Comparison of ENCODE assay signal across 15 cellular contexts in genomic region chr9:109417054-109417453, GRCh38.
DNase-seq lines count a peak whose midpoint lies in the region; ATAC-seq, FAIRE-seq and TF ChIP-seq lines count a peak whose summit lies in the region.
"Had no signal": no experiment of that assay in that cellular context is flagged by ENCODE, and none has a peak within 500 bp of the region (broad histone marks: within the 10 kb centered on the region; RNA-seq: fewer than 3 reads in every experiment).

No MANE protein-coding gene starts in this region.

- peak; percentile 17 for DNase-seq in A172 (ENCODE audit: low spot score)
- no peak for DNase-seq in GM18507 (ENCODE audit: extremely low spot score, insufficient read length, low read depth)
- no peak for DNase-seq in SK-N-SH
- DNase-seq in keratinocyte (ENCODE audit: low read depth, low spot score): no peak
- DNase-seq in H54 (ENCODE audit: insufficient read length, low spot score): no peak
- no peak for DNase-seq in DMS114 treated with DMSO at 0.1 percent for 48 hours (lab: John Stamatoyannopoulos, UW; ENCODE audit: unreplicated experiment)
- DNase-seq in activated T-cell treated with anti-CD3 and anti-CD28 coated beads for 4 hours: no peak
- DNase-seq: activated CD4-positive, alpha-beta T cell treated with anti-CD3 and anti-CD28 coated beads, Interleukin-2, amount 50 U/mL, for 1 hour; activated naive CD4-positive, alpha-beta T cell treated with anti-CD3 and anti-CD28 coated beads, Interleukin-2, amount 50 U/mL, for 16 hours; AML-193; NCI-H2081 treated with DMSO at 0.1 percent for 48 hours; stimulated activated CD4-positive, alpha-beta T cell treated with anti-CD3 and anti-CD28 coated beads, Interleukin-2, amount 100 ng/mL, for 48 hours; stimulated activated naive CD4-positive, alpha-beta T cell treated with Interleukin-2 at 50 U/mL for 16 hours had no signal

- dilution Hi-C loops in keratinocyte (cut with MboI; ENCODE audit: extremely low pct_ligation_motif_present, low sequenced_read_pairs): no loop called here

- H3K4me3 ChIP-seq in SK-N-SH (ENCODE audit: low read depth in 2 of 2, low read length in 1 of 2) (no peak overlapping the region), keratinocyte (ENCODE audit: control insufficient read depth in 2 of 3, extremely low read depth in 1 of 3, insufficient read depth in 2 of 3, low read depth in 1 of 3, low read length in 3 of 3) (no peak overlapping the region)

- H3K79me2 ChIP-seq in SK-N-SH (ENCODE audit: insufficient read depth) (no peaks in the 10 kb centered on the region), keratinocyte (ENCODE audit: control insufficient read depth, insufficient read depth, low read length) (no peaks in the 10 kb centered on the region)

- H3K9ac ChIP-seq in SK-N-SH (no peak overlapping the region), keratinocyte (ENCODE audit: control insufficient read depth, extremely low read depth, insufficient read depth, low read length) (no peak overlapping the region)

- H3F3A ChIP-seq in SK-N-SH (replicated peaks; ENCODE audit: insufficient read depth): no peaks in the 10 kb centered on the region

- peak; percentile 46 for FAIRE-seq in GM18507 (lab: Jason Lieb, UNC)
- peak; percentile 61 for FAIRE-seq in keratinocyte (lab: Jason Lieb, UNC)
- no peak for FAIRE-seq in H54 (lab: Jason Lieb, UNC)
- FAIRE-seq: colon had no signal

- WGBS in SK-N-SH (ENCODE audit: low lambda C conversion rate): 88% methylated on average over 8 of the region's 8 CpGs

- TF ChIP-seq CTCF in SK-N-SH (IDR thresholded peaks at IDR 0.05) (no peak), keratinocyte (optimal IDR thresholded peaks at IDR 0.05 in 1 of 3, IDR thresholded peaks at IDR 0.05 in 1 of 3, conservative IDR thresholded peaks at IDR 0.05 in 1 of 3; ENCODE audit: extremely low read depth in 1 of 3, insufficient read depth in 2 of 3, low read length in 3 of 3) (no peak)

- H3K9me2 ChIP-seq in SK-N-SH: no peaks in the 10 kb centered on the region

- no peak overlapping the region for H3K27ac ChIP-seq in SK-N-SH (ENCODE audit: low read depth in 2 of 2, low read length in 1 of 2)
- no peak overlapping the region for H3K27ac ChIP-seq in keratinocyte (ENCODE audit: control insufficient read depth, insufficient read depth, low read length)

- H3K9me3 ChIP-seq in SK-N-SH (no peaks in the 10 kb centered on the region), keratinocyte (ENCODE audit: control insufficient read depth, low read depth, low read length) (no peaks in the 10 kb centered on the region)

- H3K4me1 ChIP-seq in SK-N-SH (ENCODE audit: control insufficient read depth in 1 of 2, insufficient read depth in 2 of 2, low read depth in 1 of 2, low read length in 1 of 2) (no peaks in the 10 kb centered on the region), keratinocyte (ENCODE audit: control insufficient read depth, extremely low read depth, insufficient read depth, low read length) (no peaks in the 10 kb centered on the region)

- H3K36me3 ChIP-seq in SK-N-SH (replicated peaks in 1 of 2; ENCODE audit: control insufficient read depth in 1 of 2, insufficient read depth in 2 of 2, low read length in 1 of 2): peaks cover 5 to 17% of the 10 kb centered on the region in 2 experiments
- H3K36me3 ChIP-seq in keratinocyte (ENCODE audit: control insufficient read depth in 2 of 2, extremely low read depth in 1 of 2, insufficient read depth in 2 of 2, low read length in 2 of 2): peaks cover 33 to 37% of the 10 kb centered on the region in 2 experiments

- H3K9me1 ChIP-seq in keratinocyte (ENCODE audit: control insufficient read depth, extremely low read depth, insufficient read depth, low read length): no peaks in the 10 kb centered on the region

- H3K4me2 ChIP-seq in SK-N-SH (no peak overlapping the region), keratinocyte (ENCODE audit: control insufficient read depth, extremely low read depth, insufficient read depth, low read depth, low read length) (no peak overlapping the region)

- no peak for ATAC-seq in HG03442 (IDR thresholded peaks at IDR 0.05; ENCODE audit: unreplicated experiment)

- H2AFZ ChIP-seq in SK-N-SH (ENCODE audit: low read depth) (no peak overlapping the region), keratinocyte (ENCODE audit: control insufficient read depth, low read length) (no peak overlapping the region)

- no peak for TF ChIP-seq EP300 in SK-N-SH (IDR thresholded peaks at IDR 0.05; ENCODE audit: borderline replicate concordance in 1 of 2, low read depth in 1 of 2, low read length in 1 of 2)

- no peaks in the 10 kb centered on the region for H3K27me3 ChIP-seq in SK-N-SH (ENCODE audit: insufficient read depth)
- no peaks in the 10 kb centered on the region for H3K27me3 ChIP-seq in keratinocyte (ENCODE audit: control insufficient read depth, extremely low read depth, insufficient read depth, low read length)

- POLR2A ChIA-PET in SK-N-SH (lab: Yijun Ruan, JAX): no interaction called here

- H4K20me1 ChIP-seq in SK-N-SH (ENCODE audit: insufficient read depth): no peaks in the 10 kb centered on the region
- H4K20me1 ChIP-seq in keratinocyte (ENCODE audit: control insufficient read depth, extremely low read depth, insufficient read depth, low read length): no peaks in the 10 kb centered on the region

- TF ChIP-seq RAD21 in SK-N-SH (IDR thresholded peaks at IDR 0.05; ENCODE audit: low read length): no peak

- CTCF ChIA-PET in SK-N-SH (lab: Yijun Ruan, JAX): no interaction called here

- TF ChIP-seq POLR2A in H54 (IDR thresholded peaks at IDR 0.05; ENCODE audit: low read depth, low read length): no peak

TF ChIP-seq in SK-N-SH, 30 proteins besides CTCF, POLR2A, EP300 and RAD21:
- TF ChIP-seq RFX5 (IDR thresholded peaks at IDR 0.05; ENCODE audit: low read length) (no peak), CHD2 (IDR thresholded peaks at IDR 0.05; ENCODE audit: low read length, partially characterized antibody) (no peak), FOSL2 (IDR thresholded peaks at IDR 0.05; ENCODE audit: borderline replicate concordance, low read depth) (peak; percentile 7; the same call in 1 of the 2 replicates), NRF1 (IDR thresholded peaks at IDR 0.05; ENCODE audit: low read depth, low read length) (no peak)
